Comparison of ENCODE assay signal across 8 cellular contexts in the genomic region with DNA sequence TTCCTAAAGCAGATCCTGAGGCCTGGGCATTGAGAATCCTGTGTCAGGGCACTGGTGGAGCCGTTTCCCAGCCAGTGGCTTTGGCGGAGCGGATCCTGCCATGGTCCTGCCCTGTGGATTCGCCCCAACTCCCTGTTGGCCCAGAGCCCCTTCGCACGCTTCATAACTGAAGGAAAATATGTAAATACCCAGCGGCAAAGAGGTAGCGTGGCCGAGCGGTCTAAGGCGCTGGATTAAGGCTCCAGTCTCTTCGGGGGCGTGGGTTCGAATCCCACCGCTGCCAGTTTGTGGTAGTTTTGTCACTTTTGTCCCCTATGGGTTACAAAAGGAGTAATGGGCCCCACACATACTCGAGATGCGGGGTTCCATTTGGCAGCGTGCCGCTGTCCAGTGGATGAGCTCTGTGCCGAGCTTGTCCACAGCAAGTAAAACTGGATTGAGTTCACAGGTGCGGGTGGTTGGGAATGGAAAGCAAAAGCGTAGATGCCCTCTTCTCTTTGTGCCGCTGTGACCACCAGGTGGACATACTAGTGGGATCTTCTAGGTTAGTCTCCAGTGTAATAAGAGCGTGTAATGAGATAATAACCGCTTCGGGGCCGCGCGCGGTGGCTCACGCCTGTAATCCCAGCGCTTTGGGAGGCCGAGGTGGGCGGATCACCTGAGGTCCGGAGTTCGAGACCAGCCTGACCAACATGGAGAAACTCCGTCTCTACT. TPM values are rescaled to one million over a fixed set of nuclear protein-coding genes. Genes with fewer than 3 reads are reported as not detected.
DNase-seq lines count a peak whose midpoint lies in the region; ATAC-seq and TF ChIP-seq lines count a peak whose summit lies in the region.

No MANE protein-coding gene starts in this region.

- peak overlapping the region; percentile 82 to 90 for H3K4me3 ChIP-seq in gastroesophageal sphincter
- H3K4me3 ChIP-seq in parathyroid adenoma (ENCODE audit: low read depth, low read length) = no peak overlapping the region

- peak in 3 of 4 experiments; percentile 18 to 30 (median 21) for TF ChIP-seq CTCF in gastroesophageal sphincter (IDR thresholded peaks at IDR 0.05)
- TF ChIP-seq CTCF in parathyroid adenoma (IDR thresholded peaks at IDR 0.05) = peak; percentile 18

- H3K79me2 ChIP-seq in parathyroid adenoma = no peaks in the 10 kb centered on the region

- H2AFZ ChIP-seq in parathyroid adenoma = peak overlapping the region; percentile 50

- ATAC-seq in gastroesophageal sphincter (peak; percentile 32), GM19328 (IDR thresholded peaks at IDR 0.05; ENCODE audit: unreplicated experiment) (no peak), HG02852 (IDR thresholded peaks at IDR 0.05; ENCODE audit: unreplicated experiment) (no peak)

- no peaks in the 10 kb centered on the region for H3K27me3 ChIP-seq in gastroesophageal sphincter
- no peaks in the 10 kb centered on the region for H3K27me3 ChIP-seq in parathyroid adenoma (ENCODE audit: control insufficient read depth, insufficient read depth, low read length)

- no peak for TF ChIP-seq POLR2A in gastroesophageal sphincter (IDR thresholded peaks at IDR 0.05)

- H3K9ac ChIP-seq in parathyroid adenoma = no peak overlapping the region

- H3K36me3 ChIP-seq in gastroesophageal sphincter (no peaks in the 10 kb centered on the region), parathyroid adenoma (ENCODE audit: control insufficient read depth, insufficient read depth, low read length) (no peaks in the 10 kb centered on the region)

- DNase-seq in A172 (ENCODE audit: low spot score) (peak; percentile 88), HK-2 (ENCODE audit: unreplicated experiment) (peak; percentile 83), activated T-cell treated with anti-CD3 and anti-CD28 coated beads for 48 hours (ENCODE audit: low read depth) (peak; percentile 77), activated gamma-delta T cell treated with Interleukin-2 at 50 U/mL for 16 hours (no peak)

- 3% methylated on average over 5 to 20 of the region's 37 CpGs for WGBS in gastroesophageal sphincter (ENCODE audit: low coverage in 1 of 2), 2 donors

- H3K9me3 ChIP-seq in gastroesophageal sphincter = no peaks in the 10 kb centered on the region
- no peaks in the 10 kb centered on the region for H3K9me3 ChIP-seq in parathyroid adenoma (ENCODE audit: control insufficient read depth, low read length)

- H3K27ac ChIP-seq in gastroesophageal sphincter (peak overlapping the region; percentile 63 to 96 (median 92)), parathyroid adenoma (peak overlapping the region; percentile 85)

- peaks cover 0 to 59% (median 4%) of the 10 kb centered on the region in 3 donors for H3K4me1 ChIP-seq in gastroesophageal sphincter
- H3K4me1 ChIP-seq in parathyroid adenoma = peaks cover 6% of the 10 kb centered on the region

- no peak for TF ChIP-seq EP300 in gastroesophageal sphincter (IDR thresholded peaks at IDR 0.05)

- no peak overlapping the region for H3K4me2 ChIP-seq in parathyroid adenoma (ENCODE audit: low read length)

RNA-seq across cellular contexts. Expression of gene TRIM7, which starts 17.3 kb away (rescaled TPM):
- 19.0 and 29.8 TPM in 2 replicates for total RNA-seq in A172 (2014; rRNA removed; shearing (Covaris generic))
- 10 to 100 TPM in 1 of 4 donors, 1 to 10 TPM in 3; 3.0 to 11.0 (median 4.7) TPM for total RNA-seq in gastroesophageal sphincter

RNA-seq across cellular contexts. Expression of gene TRIM41, which starts 35.4 kb away (rescaled TPM):
- 10.3 and 18.2 TPM in 2 replicates for total RNA-seq in A172 (2014; rRNA removed; shearing (Covaris generic))
- 10 to 100 TPM in 3 of 4 donors, 1 to 10 TPM in 1; 9.7 to 17.6 (median 12.1) TPM for total RNA-seq in gastroesophageal sphincter

RNA-seq across cellular contexts. Expression of gene OR2V2, which starts 40.3 kb away (rescaled TPM):
- not detected in 2 replicates for total RNA-seq in A172 (2014; rRNA removed; shearing (Covaris generic))
- total RNA-seq in gastroesophageal sphincter = under 1 TPM in 1 of 4 donors, not detected in 3; 0.08 TPM

RNA-seq across cellular contexts. Expression of gene RACK1, which starts 56.0 kb away (rescaled TPM):
- 2,696 and 2,799 TPM in 2 replicates for total RNA-seq in A172 (2014; rRNA removed; shearing (Covaris generic))
- 1,000 to 10,000 TPM; 1,300 to 1,812 (median 1,580) TPM for total RNA-seq in gastroesophageal sphincter

RNA-seq across cellular contexts. Expression of gene OR2V1, which starts 56.7 kb away (rescaled TPM):
- total RNA-seq in A172 (2014; rRNA removed; shearing (Covaris generic)) = not detected in 2 replicates
- under 1 TPM in 1 of 4 donors, not detected in 3; 0.12 TPM for total RNA-seq in gastroesophageal sphincter
